2 cellular contexts compared by ENCODE assay signal in the genomic region with DNA sequence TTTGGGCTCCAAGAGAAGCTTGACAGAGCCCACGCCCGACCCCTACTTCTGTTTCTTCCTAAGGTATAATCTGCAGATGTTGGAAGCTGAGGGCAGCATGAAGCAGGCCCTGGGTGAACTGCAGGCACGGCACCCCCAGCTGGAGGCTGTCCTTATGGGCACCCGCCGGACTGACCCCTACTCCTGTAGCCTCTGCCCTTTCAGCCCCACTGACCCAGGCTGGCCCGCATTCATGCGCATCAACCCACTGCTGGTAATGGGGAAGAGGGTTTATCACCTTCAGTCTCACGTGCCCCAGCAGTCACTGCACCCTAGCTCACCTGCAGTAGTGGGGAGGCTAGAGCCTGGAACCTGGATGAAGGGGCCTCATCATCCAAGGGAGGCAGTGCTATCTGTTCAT.
TF ChIP-seq lines count a peak whose summit lies in the region.

No MANE protein-coding gene starts in this region.

TF ChIP-seq in IMR-90, 13 proteins besides CTCF, POLR2A, EP300 and RAD21:
- TF ChIP-seq CEBPB (IDR thresholded peaks at IDR 0.05; ENCODE audit: low read depth, low read length) (no peak), SMC3 (IDR thresholded peaks at IDR 0.05; ENCODE audit: low read depth, low read length) (no peak), CHD1 (IDR thresholded peaks at IDR 0.05; ENCODE audit: low read depth, low read length) (no peak), RCOR1 (IDR thresholded peaks at IDR 0.05; ENCODE audit: insufficient replicate concordance, low read length) (no peak), MAZ (IDR thresholded peaks at IDR 0.05; ENCODE audit: borderline replicate concordance, low read depth, low read length) (no peak), MAFK (IDR thresholded peaks at IDR 0.05; ENCODE audit: low read depth, low read length) (no peak), FOS (IDR thresholded peaks at IDR 0.05; ENCODE audit: low read depth, low read length) (no peak), BHLHE40 (IDR thresholded peaks at IDR 0.05; ENCODE audit: low read depth, low read length) (no peak), RFX5 (IDR thresholded peaks at IDR 0.05; ENCODE audit: low read depth, low read length) (no peak), NFE2L2 (IDR thresholded peaks at IDR 0.05; ENCODE audit: low read depth, low read length) (no peak)
- TF ChIP-seq, protein P1, sequence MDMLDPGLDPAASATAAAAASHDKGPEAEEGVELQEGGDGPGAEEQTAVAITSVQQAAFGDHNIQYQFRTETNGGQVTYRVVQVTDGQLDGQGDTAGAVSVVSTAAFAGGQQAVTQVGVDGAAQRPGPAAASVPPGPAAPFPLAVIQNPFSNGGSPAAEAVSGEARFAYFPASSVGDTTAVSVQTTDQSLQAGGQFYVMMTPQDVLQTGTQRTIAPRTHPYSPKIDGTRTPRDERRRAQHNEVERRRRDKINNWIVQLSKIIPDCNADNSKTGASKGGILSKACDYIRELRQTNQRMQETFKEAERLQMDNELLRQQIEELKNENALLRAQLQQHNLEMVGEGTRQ (IDR thresholded peaks at IDR 0.05; ENCODE audit: low read depth, low read length) = no peak
- TF ChIP-seq, protein P2, sequence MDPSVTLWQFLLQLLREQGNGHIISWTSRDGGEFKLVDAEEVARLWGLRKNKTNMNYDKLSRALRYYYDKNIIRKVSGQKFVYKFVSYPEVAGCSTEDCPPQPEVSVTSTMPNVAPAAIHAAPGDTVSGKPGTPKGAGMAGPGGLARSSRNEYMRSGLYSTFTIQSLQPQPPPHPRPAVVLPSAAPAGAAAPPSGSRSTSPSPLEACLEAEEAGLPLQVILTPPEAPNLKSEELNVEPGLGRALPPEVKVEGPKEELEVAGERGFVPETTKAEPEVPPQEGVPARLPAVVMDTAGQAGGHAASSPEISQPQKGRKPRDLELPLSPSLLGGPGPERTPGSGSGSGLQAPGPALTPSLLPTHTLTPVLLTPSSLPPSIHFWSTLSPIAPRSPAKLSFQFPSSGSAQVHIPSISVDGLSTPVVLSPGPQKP (IDR thresholded peaks at IDR 0.05; ENCODE audit: borderline replicate concordance, low read depth, low read length) = no peak

TF ChIP-seq in K562, 482 proteins besides CTCF, POLR2A, EP300 and RAD21:
- TF ChIP-seq SMAD1 (IDR thresholded peaks at IDR 0.05; ENCODE audit: low read depth, low read length, partially characterized antibody) (no peak), POLR2G (IDR thresholded peaks at IDR 0.05; ENCODE audit: low read depth, low read length) (peak; percentile 41; the same call in 1 of the 2 replicates), SRSF7 (optimal IDR thresholded peaks at IDR 0.05; ENCODE audit: low read depth, low read length) (no peak), NCOA1 (IDR thresholded peaks at IDR 0.05; ENCODE audit: low read depth) (no peak), HLTF (IDR thresholded peaks at IDR 0.05) (no peak)
- TF ChIP-seq, protein P3, sequence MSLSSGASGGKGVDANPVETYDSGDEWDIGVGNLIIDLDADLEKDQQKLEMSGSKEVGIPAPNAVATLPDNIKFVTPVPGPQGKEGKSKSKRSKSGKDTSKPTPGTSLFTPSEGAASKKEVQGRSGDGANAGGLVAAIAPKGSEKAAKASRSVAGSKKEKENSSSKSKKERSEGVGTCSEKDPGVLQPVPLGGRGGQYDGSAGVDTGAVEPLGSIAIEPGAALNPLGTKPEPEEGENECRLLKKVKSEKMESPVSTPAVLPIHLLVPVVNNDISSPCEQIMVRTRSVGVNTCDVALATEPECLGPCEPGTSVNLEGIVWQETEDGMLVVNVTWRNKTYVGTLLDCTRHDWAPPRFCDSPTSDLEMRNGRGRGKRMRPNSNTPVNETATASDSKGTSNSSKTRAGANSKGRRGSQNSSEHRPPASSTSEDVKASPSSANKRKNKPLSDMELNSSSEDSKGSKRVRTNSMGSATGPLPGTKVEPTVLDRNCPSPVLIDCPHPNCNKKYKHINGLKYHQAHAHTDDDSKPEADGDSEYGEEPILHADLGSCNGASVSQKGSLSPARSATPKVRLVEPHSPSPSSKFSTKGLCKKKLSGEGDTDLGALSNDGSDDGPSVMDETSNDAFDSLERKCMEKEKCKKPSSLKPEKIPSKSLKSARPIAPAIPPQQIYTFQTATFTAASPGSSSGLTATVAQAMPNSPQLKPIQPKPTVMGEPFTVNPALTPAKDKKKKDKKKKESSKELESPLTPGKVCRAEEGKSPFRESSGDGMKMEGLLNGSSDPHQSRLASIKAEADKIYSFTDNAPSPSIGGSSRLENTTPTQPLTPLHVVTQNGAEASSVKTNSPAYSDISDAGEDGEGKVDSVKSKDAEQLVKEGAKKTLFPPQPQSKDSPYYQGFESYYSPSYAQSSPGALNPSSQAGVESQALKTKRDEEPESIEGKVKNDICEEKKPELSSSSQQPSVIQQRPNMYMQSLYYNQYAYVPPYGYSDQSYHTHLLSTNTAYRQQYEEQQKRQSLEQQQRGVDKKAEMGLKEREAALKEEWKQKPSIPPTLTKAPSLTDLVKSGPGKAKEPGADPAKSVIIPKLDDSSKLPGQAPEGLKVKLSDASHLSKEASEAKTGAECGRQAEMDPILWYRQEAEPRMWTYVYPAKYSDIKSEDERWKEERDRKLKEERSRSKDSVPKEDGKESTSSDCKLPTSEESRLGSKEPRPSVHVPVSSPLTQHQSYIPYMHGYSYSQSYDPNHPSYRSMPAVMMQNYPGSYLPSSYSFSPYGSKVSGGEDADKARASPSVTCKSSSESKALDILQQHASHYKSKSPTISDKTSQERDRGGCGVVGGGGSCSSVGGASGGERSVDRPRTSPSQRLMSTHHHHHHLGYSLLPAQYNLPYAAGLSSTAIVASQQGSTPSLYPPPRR (CRISPR knock-in tag; IDR thresholded peaks at IDR 0.05; ENCODE audit: borderline replicate concordance) = no peak
- TF ChIP-seq, protein P4, sequence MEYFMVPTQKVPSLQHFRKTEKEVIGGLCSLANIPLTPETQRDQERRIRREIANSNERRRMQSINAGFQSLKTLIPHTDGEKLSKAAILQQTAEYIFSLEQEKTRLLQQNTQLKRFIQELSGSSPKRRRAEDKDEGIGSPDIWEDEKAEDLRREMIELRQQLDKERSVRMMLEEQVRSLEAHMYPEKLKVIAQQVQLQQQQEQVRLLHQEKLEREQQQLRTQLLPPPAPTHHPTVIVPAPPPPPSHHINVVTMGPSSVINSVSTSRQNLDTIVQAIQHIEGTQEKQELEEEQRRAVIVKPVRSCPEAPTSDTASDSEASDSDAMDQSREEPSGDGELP (CRISPR knock-in tag; IDR thresholded peaks at IDR 0.05; ENCODE audit: borderline replicate concordance) = no peak
